In genomic region chr12:112977641-112978040, GRCh38 we compare ENCODE assay signal across 10 cellular contexts. TPM values are rescaled to one million over a fixed set of nuclear protein-coding genes. Genes with fewer than 3 reads are reported as not detected.
DNase-seq lines count a peak whose midpoint lies in the region; ATAC-seq, FAIRE-seq and TF ChIP-seq lines count a peak whose summit lies in the region.
"Had no signal": no experiment of that assay in that cellular context is flagged by ENCODE, and none has a peak within 500 bp of the region (broad histone marks: within the 10 kb centered on the region; RNA-seq: fewer than 3 reads in every experiment).

No MANE protein-coding gene starts in this region.

- H3K9ac ChIP-seq in GM12878 (ENCODE audit: control insufficient read depth, insufficient read depth, low read length), result peak overlapping the region; percentile 100

- H3K27me3 Mint-ChIP-seq in activated naive CD4-positive, alpha-beta T cell treated with anti-CD3 and anti-CD28 coated beads, Interleukin-2, amount 50 U/mL, for 24 hours, result no peaks in the 10 kb centered on the region
- H3K27me3 Mint-ChIP-seq in memory B cell (no peaks in the 10 kb centered on the region), glutamatergic neuron (ENCODE audit: unreplicated experiment) (no peaks in the 10 kb centered on the region)

- in situ Hi-C loops in GM12878 (cut with MboI), result no loop called here

- no peak for FAIRE-seq in GM12878 (lab: Jason Lieb, UNC)

- H3K27ac ChIP-seq in GM12878 (ENCODE audit: control insufficient read depth, insufficient read depth), result peak overlapping the region; percentile 100
- peak overlapping the region; percentile 40 for H3K27ac ChIP-seq in urinary bladder (ENCODE audit: low read depth)
- H3K27ac ChIP-seq: C4-2B, HL-60 had no signal

- H3K9me3 Mint-ChIP-seq in activated naive CD4-positive, alpha-beta T cell treated with anti-CD3 and anti-CD28 coated beads, Interleukin-2, amount 50 U/mL, for 24 hours, result peaks cover 3% of the 10 kb centered on the region
- H3K9me3 Mint-ChIP-seq in memory B cell (peaks cover 3% of the 10 kb centered on the region), glutamatergic neuron (ENCODE audit: unreplicated experiment) (peaks cover 1% of the 10 kb centered on the region)

- peak; percentile 0; the same call in 1 of the 2 replicates for TF ChIP-seq POLR2A in GM12878 (IDR thresholded peaks at IDR 0.05; ENCODE audit: low read depth, low read length)

- H3K27ac Mint-ChIP-seq in activated naive CD4-positive, alpha-beta T cell treated with anti-CD3 and anti-CD28 coated beads, Interleukin-2, amount 50 U/mL, for 24 hours, result peak overlapping the region; percentile 98
- H3K27ac Mint-ChIP-seq in memory B cell, result peak overlapping the region; percentile 69
- H3K27ac Mint-ChIP-seq in glutamatergic neuron (ENCODE audit: unreplicated experiment), result no peak overlapping the region

- POLR2A ChIA-PET in GM12878 (lab: Charles Lee), result interaction anchor here (0.6 to 5.1 kb wide), 11 partner anchors 10 to 245 kb away, joined by 3 to 69 read pairs (median 9); partner anchors contain the start of genes OAS1 and OAS3

- BruUV-seq in GM12878 (replicated peaks; lab: Mats Ljungman, UMichigan), result TSS peak; percentile 92

- DNase-seq in activated naive CD4-positive, alpha-beta T cell (lab: John Stamatoyannopoulos, UW), result no peak
- DNase-seq in GM12878 (ENCODE audit: low read depth, low spot score) (no peak), memory B cell (ENCODE audit: low spot score in 2 of 2) (no peak), DMS 273 treated with DMSO at 0.1 percent for 48 hours (lab: John Stamatoyannopoulos, UW) (no peak), DMS79 treated with DMSO at 0.1 percent for 48 hours (lab: John Stamatoyannopoulos, UW) (no peak), glutamatergic neuron (no peak)

- H3K4me3 ChIP-seq in GM12878, result peak overlapping the region; percentile 97
- peak overlapping the region; percentile 16 for H3K4me3 ChIP-seq in urinary bladder (ENCODE audit: low read depth, low read length)

- peak overlapping the region; percentile 99 for H3K4me2 ChIP-seq in GM12878 (ENCODE audit: control insufficient read depth, insufficient read depth)

- H3K4me1 Mint-ChIP-seq in activated naive CD4-positive, alpha-beta T cell treated with anti-CD3 and anti-CD28 coated beads, Interleukin-2, amount 50 U/mL, for 24 hours, result peaks cover 44% of the 10 kb centered on the region
- H3K4me1 Mint-ChIP-seq in memory B cell (peaks cover 49% of the 10 kb centered on the region), glutamatergic neuron (ENCODE audit: low read depth, unreplicated experiment) (no peaks in the 10 kb centered on the region)

- TF ChIP-seq CTCF in GM12878 (IDR thresholded peaks at IDR 0.05 in 2 of 3, conservative IDR thresholded peaks at IDR 0.05 in 1 of 3; ENCODE audit: control insufficient read depth in 2 of 3, extremely low read depth in 1 of 3, insufficient read depth in 1 of 3, low read depth in 3 of 3, low read length in 3 of 3) (no peak), glutamatergic neuron (IDR thresholded peaks at IDR 0.05; ENCODE audit: partially characterized antibody, unreplicated experiment) (no peak)

- RAD21 ChIA-PET in GM12878 (lab: Charles Lee; ENCODE audit: unreplicated experiment), result interaction anchor here (0.8 to 3.9 kb wide), 13 partner anchors 11 to 121 kb away, joined by 3 to 47 read pairs (median 6); partner anchors contain the start of genes OAS1 and OAS3

- CTCF ChIA-PET in GM12878 (lab: Yijun Ruan, JAX), result interaction anchor here (0.7 to 3.7 kb wide), 17 partner anchors 11 to 121 kb away, joined by 3 to 45 read pairs (median 5); partner anchors contain the start of genes OAS1 and OAS3

- ATAC-seq in GM12878 (peak; percentile 3), memory B cell (ENCODE audit: low read depth) (no peak)

- WGBS in GM12878 (ENCODE audit: insufficient coverage, insufficient replicate concordance, low lambda C conversion rate, missing lambda C conversion rate), result 41% methylated on average over 8 of the region's 8 CpGs
- 78% methylated on average over 8 of the region's 8 CpGs for WGBS in urinary bladder

- H4K20me1 ChIP-seq in GM12878 (ENCODE audit: control insufficient read depth, insufficient read depth), result no peaks in the 10 kb centered on the region

- peaks cover 6% of the 10 kb centered on the region; the same call in 2 of the 3 replicates for H3K9me3 ChIP-seq in GM12878 (replicated peaks; ENCODE audit: control insufficient read depth, insufficient read depth, low read length)

- TF ChIP-seq EP300 in GM12878 (IDR thresholded peaks at IDR 0.05; ENCODE audit: borderline replicate concordance in 1 of 2, control insufficient read depth in 1 of 2, low read depth in 2 of 2, low read length in 2 of 2), result no peak

- no peak for TF ChIP-seq RAD21 in GM12878 (IDR thresholded peaks at IDR 0.05; ENCODE audit: insufficient read depth, low read depth, low read length)

- intact Hi-C loops in GM12878 (cut with micrococcal nuclease; ENCODE audit: unreplicated experiment), result loop anchor here (1.0 kb wide), 2 partner anchors 38 to 70 kb away; no protein-coding TSS in a partner anchor

- H2AFZ ChIP-seq in GM12878 (ENCODE audit: control insufficient read depth, low read depth, low read length), result peak overlapping the region; percentile 64

- peaks cover 8% of the 10 kb centered on the region for H3K36me3 Mint-ChIP-seq in activated naive CD4-positive, alpha-beta T cell treated with anti-CD3 and anti-CD28 coated beads, Interleukin-2, amount 50 U/mL, for 24 hours
- H3K36me3 Mint-ChIP-seq in memory B cell, result peaks cover 9% of the 10 kb centered on the region
- H3K36me3 Mint-ChIP-seq in glutamatergic neuron (ENCODE audit: unreplicated experiment), result peaks cover 4% of the 10 kb centered on the region

- H3K4me1 ChIP-seq in GM12878 (ENCODE audit: control insufficient read depth, insufficient read depth, low read length) (peaks cover 13% of the 10 kb centered on the region), urinary bladder (ENCODE audit: insufficient read depth) (no peaks in the 10 kb centered on the region)

- H3K36me3 ChIP-seq in GM12878 (ENCODE audit: control insufficient read depth in 2 of 2, insufficient read depth in 2 of 2, low read length in 1 of 2) (peaks cover 0 to 4% of the 10 kb centered on the region in 2 experiments; a peak in 1 of 4 replicates), urinary bladder (ENCODE audit: insufficient read depth) (no peaks in the 10 kb centered on the region)

- peak overlapping the region; percentile 88 for H3K4me3 Mint-ChIP-seq in activated naive CD4-positive, alpha-beta T cell treated with anti-CD3 and anti-CD28 coated beads, Interleukin-2, amount 50 U/mL, for 24 hours
- peak overlapping the region; percentile 99 for H3K4me3 Mint-ChIP-seq in memory B cell
- H3K4me3 Mint-ChIP-seq in glutamatergic neuron (ENCODE audit: unreplicated experiment), result no peak overlapping the region

- peaks cover 53% of the 10 kb centered on the region for H3K79me2 ChIP-seq in GM12878 (ENCODE audit: control insufficient read depth, insufficient read depth, low read length)

- SMC1A ChIA-PET in GM12878 (lab: Charles Lee; ENCODE audit: uncharacterized antibody, unreplicated experiment), result interaction anchor here (0.6 to 7.6 kb wide), 18 partner anchors 14 to 481 kb away, joined by 3 to 99 read pairs (median 4); partner anchors contain the start of genes OAS1 and OAS3

- no peaks in the 10 kb centered on the region for H3K27me3 ChIP-seq in GM12878 (replicated peaks in 1 of 2; ENCODE audit: control insufficient read depth in 2 of 2, insufficient read depth in 2 of 2, low read length in 1 of 2)

TF ChIP-seq in GM12878, 131 proteins besides CTCF, POLR2A, EP300 and RAD21 (continues in another document):
- TF ChIP-seq NBN (IDR thresholded peaks at IDR 0.05) (no peak), EGR1 (IDR thresholded peaks at IDR 0.05; ENCODE audit: borderline replicate concordance in 1 of 2, low read depth in 2 of 2, low read length in 2 of 2) (0 out of 3 replicates have a peak, but pooled peaks of 1 of the 2 experiments have one; percentile 9)

RNA-seq across cellular contexts. Expression of gene OAS2, which starts 0.7 kb away (rescaled TPM):
- total RNA-seq in GM12878 (2013; cell fraction: nucleolus; rRNA removed), result 61.8 and 67.6 TPM in 2 replicates
- total RNA-seq in GM12878 (2014; rRNA removed) (90.7 and 125 TPM in 2 replicates), GM12878 (2014; rRNA removed; fragmentation: Illumina TruSeq; extraction: Trizol) (105 and 113 TPM in 2 replicates), GM12878 (2021) (89.7 and 102 TPM in 2 replicates), urinary bladder (14.0 TPM), glutamatergic neuron (ENCODE audit: unreplicated experiment) (not detected)
- 62.4 TPM for polyA plus RNA-seq in GM12878 (2011; ENCODE audit: low read depth)
- polyA plus RNA-seq in GM12878 (2011; rRNA removed) (290 and 350 TPM in 2 replicates), GM12878 (2014; fragmentation: Illumina TruSeq; extraction: Trizol) (133 and 223 TPM in 2 replicates), GM12878 (2014; fragmentation: Nextera tagmentation; extraction: Ambion mirVana) (10 to 100 TPM; 32.4 to 43.4 TPM), GM12878 (2014; rRNA removed) (81.0 and 92.9 TPM in 2 replicates), GM12878 (2016; fragmentation: Nextera tagmentation; extraction: Ambion mirVana) (10 to 100 TPM; 51.5 to 51.6 TPM), urinary bladder (7.3 TPM)
- polyA plus RNA-seq in GM12878 (2011; cell fraction: cytosol; rRNA removed), result 186 and 209 TPM in 2 replicates
- polyA plus RNA-seq in GM12878 (2011; cell fraction: nucleus; rRNA removed), result 117 and 158 TPM in 2 replicates
- 64.5 and 96.0 TPM in 2 replicates for polyA plus RNA-seq in GM12878 (2012)
- 263 and 276 TPM in 2 replicates for polyA minus RNA-seq in GM12878 (2011; rRNA and poly(A)+ RNA removed)
- 88.5 and 105 TPM in 2 replicates for polyA minus RNA-seq in GM12878 (2011; cell fraction: cytosol; rRNA and poly(A)+ RNA removed)
- 91.3 and 96.3 TPM in 2 replicates for polyA minus RNA-seq in GM12878 (2011; cell fraction: nucleus; rRNA and poly(A)+ RNA removed)

RNA-seq across cellular contexts. Expression of gene OAS3, which starts 39.4 kb away (rescaled TPM):
- 70.3 and 71.7 TPM in 2 replicates for total RNA-seq in GM12878 (2013; cell fraction: nucleolus; rRNA removed)
- total RNA-seq in GM12878 (2014; rRNA removed) (22.2 and 28.5 TPM in 2 replicates), GM12878 (2014; rRNA removed; fragmentation: Illumina TruSeq; extraction: Trizol) (13.8 and 16.4 TPM in 2 replicates), GM12878 (2021) (39.0 and 44.0 TPM in 2 replicates), urinary bladder (11.3 TPM), glutamatergic neuron (ENCODE audit: unreplicated experiment) (not detected)
- 17.1 TPM for polyA plus RNA-seq in GM12878 (2011; ENCODE audit: low read depth)
- polyA plus RNA-seq in GM12878 (2011; rRNA removed) (62.6 and 107 TPM in 2 replicates), GM12878 (2014; fragmentation: Illumina TruSeq; extraction: Trizol) (30.1 and 30.7 TPM in 2 replicates), GM12878 (2014; fragmentation: Nextera tagmentation; extraction: Ambion mirVana) (1 to 10 TPM; 5.1 to 5.9 TPM), GM12878 (2014; rRNA removed) (27.8 and 30.9 TPM in 2 replicates), GM12878 (2016; fragmentation: Nextera tagmentation; extraction: Ambion mirVana) (10 to 100 TPM; 10.8 to 11.0 TPM), urinary bladder (9.6 TPM)
- 120 and 180 TPM in 2 replicates for polyA plus RNA-seq in GM12878 (2011; cell fraction: cytosol; rRNA removed)
- 245 and 329 TPM in 2 replicates for polyA plus RNA-seq in GM12878 (2011; cell fraction: nucleus; rRNA removed)
- polyA plus RNA-seq in GM12878 (2012), result 24.3 and 27.7 TPM in 2 replicates
- 179 and 262 TPM in 2 replicates for polyA minus RNA-seq in GM12878 (2011; rRNA and poly(A)+ RNA removed)
- 36.1 and 38.2 TPM in 2 replicates for polyA minus RNA-seq in GM12878 (2011; cell fraction: cytosol; rRNA and poly(A)+ RNA removed)
- polyA minus RNA-seq in GM12878 (2011; cell fraction: nucleus; rRNA and poly(A)+ RNA removed), result 56.2 and 85.2 TPM in 2 replicates

Comparison
In these comparisons a context has a peak if more than half of its experiments do, and no peak if none do; other contexts are left out.
1. RNA of gene OAS2, which starts 0.7 kb away (total RNA-seq): 61.8 to 125 TPM in GM12878 and 14.0 TPM in urinary bladder (single experiment); not detected in glutamatergic neuron (single experiment); every median in the first group is over 10 times any median in the second.
2. RNA of gene OAS3, which starts 39.4 kb away (total RNA-seq): 13.8 to 71.7 TPM in GM12878 and 11.3 TPM in urinary bladder (single experiment); not detected in glutamatergic neuron (single experiment); every median in the first group is over 10 times any median in the second.